Comparison of ENCODE assay signal across 1 cellular context in the genomic region with DNA sequence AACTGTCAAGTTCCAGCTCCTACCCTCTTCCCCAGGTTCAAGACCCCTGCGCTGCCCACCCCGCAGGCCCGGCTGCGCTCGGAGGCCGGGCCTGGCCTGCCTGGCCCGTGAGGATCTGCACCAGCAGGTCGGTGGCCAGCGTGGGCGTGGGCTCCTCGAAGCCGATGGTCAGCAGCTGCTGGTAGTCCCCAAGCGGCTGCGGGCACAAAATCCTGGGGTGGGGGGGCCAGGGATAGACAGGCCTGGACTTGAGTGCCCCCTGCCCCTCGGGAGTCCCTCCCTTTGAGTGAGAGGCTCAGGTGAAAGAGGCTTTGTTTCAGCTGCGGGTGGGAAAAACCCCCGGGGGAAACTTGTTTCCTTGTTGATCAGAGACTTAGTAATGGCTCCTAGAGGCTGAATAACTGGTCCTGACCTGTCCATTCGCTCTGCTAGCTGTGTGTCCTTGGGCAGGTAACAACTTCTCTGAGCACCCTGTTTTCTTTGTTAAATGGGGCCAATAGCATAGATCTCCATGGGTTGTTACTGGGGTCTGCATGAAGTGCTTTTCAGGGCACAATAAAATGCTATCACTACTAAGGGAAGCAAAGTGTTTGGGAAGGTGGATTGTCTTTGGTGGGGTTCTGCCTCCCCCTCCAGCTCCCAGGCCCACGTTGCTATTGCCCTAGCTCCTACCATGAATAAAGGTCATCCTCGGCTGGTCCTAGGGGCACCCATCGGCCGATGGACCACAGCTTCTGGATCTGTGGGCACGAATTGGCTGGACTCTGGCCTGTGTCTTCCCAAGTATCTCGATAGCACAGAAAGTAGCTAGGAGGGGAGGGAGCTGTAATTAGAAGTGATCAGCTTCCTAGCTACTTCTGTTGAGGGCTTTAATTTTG.
A peak's percentile ranks its signal among the peaks of the same experiment; 100 is the strongest.
TF ChIP-seq lines count a peak whose summit lies in the region.

No MANE protein-coding gene starts in this region.

TF ChIP-seq in K562, 482 proteins besides CTCF, POLR2A, EP300 and RAD21 (continued from another document):
- TF ChIP-seq, protein P1, sequence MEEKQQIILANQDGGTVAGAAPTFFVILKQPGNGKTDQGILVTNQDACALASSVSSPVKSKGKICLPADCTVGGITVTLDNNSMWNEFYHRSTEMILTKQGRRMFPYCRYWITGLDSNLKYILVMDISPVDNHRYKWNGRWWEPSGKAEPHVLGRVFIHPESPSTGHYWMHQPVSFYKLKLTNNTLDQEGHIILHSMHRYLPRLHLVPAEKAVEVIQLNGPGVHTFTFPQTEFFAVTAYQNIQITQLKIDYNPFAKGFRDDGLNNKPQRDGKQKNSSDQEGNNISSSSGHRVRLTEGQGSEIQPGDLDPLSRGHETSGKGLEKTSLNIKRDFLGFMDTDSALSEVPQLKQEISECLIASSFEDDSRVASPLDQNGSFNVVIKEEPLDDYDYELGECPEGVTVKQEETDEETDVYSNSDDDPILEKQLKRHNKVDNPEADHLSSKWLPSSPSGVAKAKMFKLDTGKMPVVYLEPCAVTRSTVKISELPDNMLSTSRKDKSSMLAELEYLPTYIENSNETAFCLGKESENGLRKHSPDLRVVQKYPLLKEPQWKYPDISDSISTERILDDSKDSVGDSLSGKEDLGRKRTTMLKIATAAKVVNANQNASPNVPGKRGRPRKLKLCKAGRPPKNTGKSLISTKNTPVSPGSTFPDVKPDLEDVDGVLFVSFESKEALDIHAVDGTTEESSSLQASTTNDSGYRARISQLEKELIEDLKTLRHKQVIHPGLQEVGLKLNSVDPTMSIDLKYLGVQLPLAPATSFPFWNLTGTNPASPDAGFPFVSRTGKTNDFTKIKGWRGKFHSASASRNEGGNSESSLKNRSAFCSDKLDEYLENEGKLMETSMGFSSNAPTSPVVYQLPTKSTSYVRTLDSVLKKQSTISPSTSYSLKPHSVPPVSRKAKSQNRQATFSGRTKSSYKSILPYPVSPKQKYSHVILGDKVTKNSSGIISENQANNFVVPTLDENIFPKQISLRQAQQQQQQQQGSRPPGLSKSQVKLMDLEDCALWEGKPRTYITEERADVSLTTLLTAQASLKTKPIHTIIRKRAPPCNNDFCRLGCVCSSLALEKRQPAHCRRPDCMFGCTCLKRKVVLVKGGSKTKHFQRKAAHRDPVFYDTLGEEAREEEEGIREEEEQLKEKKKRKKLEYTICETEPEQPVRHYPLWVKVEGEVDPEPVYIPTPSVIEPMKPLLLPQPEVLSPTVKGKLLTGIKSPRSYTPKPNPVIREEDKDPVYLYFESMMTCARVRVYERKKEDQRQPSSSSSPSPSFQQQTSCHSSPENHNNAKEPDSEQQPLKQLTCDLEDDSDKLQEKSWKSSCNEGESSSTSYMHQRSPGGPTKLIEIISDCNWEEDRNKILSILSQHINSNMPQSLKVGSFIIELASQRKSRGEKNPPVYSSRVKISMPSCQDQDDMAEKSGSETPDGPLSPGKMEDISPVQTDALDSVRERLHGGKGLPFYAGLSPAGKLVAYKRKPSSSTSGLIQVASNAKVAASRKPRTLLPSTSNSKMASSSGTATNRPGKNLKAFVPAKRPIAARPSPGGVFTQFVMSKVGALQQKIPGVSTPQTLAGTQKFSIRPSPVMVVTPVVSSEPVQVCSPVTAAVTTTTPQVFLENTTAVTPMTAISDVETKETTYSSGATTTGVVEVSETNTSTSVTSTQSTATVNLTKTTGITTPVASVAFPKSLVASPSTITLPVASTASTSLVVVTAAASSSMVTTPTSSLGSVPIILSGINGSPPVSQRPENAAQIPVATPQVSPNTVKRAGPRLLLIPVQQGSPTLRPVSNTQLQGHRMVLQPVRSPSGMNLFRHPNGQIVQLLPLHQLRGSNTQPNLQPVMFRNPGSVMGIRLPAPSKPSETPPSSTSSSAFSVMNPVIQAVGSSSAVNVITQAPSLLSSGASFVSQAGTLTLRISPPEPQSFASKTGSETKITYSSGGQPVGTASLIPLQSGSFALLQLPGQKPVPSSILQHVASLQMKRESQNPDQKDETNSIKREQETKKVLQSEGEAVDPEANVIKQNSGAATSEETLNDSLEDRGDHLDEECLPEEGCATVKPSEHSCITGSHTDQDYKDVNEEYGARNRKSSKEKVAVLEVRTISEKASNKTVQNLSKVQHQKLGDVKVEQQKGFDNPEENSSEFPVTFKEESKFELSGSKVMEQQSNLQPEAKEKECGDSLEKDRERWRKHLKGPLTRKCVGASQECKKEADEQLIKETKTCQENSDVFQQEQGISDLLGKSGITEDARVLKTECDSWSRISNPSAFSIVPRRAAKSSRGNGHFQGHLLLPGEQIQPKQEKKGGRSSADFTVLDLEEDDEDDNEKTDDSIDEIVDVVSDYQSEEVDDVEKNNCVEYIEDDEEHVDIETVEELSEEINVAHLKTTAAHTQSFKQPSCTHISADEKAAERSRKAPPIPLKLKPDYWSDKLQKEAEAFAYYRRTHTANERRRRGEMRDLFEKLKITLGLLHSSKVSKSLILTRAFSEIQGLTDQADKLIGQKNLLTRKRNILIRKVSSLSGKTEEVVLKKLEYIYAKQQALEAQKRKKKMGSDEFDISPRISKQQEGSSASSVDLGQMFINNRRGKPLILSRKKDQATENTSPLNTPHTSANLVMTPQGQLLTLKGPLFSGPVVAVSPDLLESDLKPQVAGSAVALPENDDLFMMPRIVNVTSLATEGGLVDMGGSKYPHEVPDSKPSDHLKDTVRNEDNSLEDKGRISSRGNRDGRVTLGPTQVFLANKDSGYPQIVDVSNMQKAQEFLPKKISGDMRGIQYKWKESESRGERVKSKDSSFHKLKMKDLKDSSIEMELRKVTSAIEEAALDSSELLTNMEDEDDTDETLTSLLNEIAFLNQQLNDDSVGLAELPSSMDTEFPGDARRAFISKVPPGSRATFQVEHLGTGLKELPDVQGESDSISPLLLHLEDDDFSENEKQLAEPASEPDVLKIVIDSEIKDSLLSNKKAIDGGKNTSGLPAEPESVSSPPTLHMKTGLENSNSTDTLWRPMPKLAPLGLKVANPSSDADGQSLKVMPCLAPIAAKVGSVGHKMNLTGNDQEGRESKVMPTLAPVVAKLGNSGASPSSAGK (IDR thresholded peaks at IDR 0.05) = peak; percentile 24; the same call in 1 of the 2 replicates
- peak in 1 of 2 experiments; percentile 58; a peak in 1 of 4 replicates for TF ChIP-seq MAZ (CRISPR knock-in tag; conservative IDR thresholded peaks at IDR 0.05 in 1 of 2, IDR thresholded peaks at IDR 0.05 in 1 of 2)
- TF ChIP-seq, protein P2, sequence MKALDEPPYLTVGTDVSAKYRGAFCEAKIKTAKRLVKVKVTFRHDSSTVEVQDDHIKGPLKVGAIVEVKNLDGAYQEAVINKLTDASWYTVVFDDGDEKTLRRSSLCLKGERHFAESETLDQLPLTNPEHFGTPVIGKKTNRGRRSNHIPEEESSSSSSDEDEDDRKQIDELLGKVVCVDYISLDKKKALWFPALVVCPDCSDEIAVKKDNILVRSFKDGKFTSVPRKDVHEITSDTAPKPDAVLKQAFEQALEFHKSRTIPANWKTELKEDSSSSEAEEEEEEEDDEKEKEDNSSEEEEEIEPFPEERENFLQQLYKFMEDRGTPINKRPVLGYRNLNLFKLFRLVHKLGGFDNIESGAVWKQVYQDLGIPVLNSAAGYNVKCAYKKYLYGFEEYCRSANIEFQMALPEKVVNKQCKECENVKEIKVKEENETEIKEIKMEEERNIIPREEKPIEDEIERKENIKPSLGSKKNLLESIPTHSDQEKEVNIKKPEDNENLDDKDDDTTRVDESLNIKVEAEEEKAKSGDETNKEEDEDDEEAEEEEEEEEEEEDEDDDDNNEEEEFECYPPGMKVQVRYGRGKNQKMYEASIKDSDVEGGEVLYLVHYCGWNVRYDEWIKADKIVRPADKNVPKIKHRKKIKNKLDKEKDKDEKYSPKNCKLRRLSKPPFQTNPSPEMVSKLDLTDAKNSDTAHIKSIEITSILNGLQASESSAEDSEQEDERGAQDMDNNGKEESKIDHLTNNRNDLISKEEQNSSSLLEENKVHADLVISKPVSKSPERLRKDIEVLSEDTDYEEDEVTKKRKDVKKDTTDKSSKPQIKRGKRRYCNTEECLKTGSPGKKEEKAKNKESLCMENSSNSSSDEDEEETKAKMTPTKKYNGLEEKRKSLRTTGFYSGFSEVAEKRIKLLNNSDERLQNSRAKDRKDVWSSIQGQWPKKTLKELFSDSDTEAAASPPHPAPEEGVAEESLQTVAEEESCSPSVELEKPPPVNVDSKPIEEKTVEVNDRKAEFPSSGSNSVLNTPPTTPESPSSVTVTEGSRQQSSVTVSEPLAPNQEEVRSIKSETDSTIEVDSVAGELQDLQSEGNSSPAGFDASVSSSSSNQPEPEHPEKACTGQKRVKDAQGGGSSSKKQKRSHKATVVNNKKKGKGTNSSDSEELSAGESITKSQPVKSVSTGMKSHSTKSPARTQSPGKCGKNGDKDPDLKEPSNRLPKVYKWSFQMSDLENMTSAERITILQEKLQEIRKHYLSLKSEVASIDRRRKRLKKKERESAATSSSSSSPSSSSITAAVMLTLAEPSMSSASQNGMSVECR (CRISPR knock-in tag; IDR thresholded peaks at IDR 0.05) = peak; percentile 31; the same call in 1 of the 2 replicates
- TF ChIP-seq ZNF583 (CRISPR knock-in tag; IDR thresholded peaks at IDR 0.05) = no peak
- TF ChIP-seq ZFX (CRISPR knock-in tag; IDR thresholded peaks at IDR 0.05) = peak; percentile 51
- TF ChIP-seq ELF1 (tag; IDR thresholded peaks at IDR 0.05) = no peak
- TF ChIP-seq, protein P3, sequence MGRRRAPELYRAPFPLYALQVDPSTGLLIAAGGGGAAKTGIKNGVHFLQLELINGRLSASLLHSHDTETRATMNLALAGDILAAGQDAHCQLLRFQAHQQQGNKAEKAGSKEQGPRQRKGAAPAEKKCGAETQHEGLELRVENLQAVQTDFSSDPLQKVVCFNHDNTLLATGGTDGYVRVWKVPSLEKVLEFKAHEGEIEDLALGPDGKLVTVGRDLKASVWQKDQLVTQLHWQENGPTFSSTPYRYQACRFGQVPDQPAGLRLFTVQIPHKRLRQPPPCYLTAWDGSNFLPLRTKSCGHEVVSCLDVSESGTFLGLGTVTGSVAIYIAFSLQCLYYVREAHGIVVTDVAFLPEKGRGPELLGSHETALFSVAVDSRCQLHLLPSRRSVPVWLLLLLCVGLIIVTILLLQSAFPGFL (CRISPR knock-in tag; IDR thresholded peaks at IDR 0.05) = 0 out of 2 replicates have a peak, but pooled peaks have one; percentile 7
- peak; percentile 39 for TF ChIP-seq PCBP1 (IDR thresholded peaks at IDR 0.05; ENCODE audit: low read depth, low read length, poor library complexity, severe bottlenecking)
- TF ChIP-seq, protein P4, sequence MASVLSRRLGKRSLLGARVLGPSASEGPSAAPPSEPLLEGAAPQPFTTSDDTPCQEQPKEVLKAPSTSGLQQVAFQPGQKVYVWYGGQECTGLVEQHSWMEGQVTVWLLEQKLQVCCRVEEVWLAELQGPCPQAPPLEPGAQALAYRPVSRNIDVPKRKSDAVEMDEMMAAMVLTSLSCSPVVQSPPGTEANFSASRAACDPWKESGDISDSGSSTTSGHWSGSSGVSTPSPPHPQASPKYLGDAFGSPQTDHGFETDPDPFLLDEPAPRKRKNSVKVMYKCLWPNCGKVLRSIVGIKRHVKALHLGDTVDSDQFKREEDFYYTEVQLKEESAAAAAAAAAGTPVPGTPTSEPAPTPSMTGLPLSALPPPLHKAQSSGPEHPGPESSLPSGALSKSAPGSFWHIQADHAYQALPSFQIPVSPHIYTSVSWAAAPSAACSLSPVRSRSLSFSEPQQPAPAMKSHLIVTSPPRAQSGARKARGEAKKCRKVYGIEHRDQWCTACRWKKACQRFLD (CRISPR knock-in tag; IDR thresholded peaks at IDR 0.05) = no peak
- TF ChIP-seq HDAC3 (IDR thresholded peaks at IDR 0.05; ENCODE audit: borderline replicate concordance, partially characterized antibody) = no peak
- TF ChIP-seq ZBTB7A (IDR thresholded peaks at IDR 0.05; ENCODE audit: borderline replicate concordance, control insufficient read depth, low read depth, low read length) = peak; percentile 33; the same call in 1 of the 2 replicates
- TF ChIP-seq BHLHE40 (IDR thresholded peaks at IDR 0.05; ENCODE audit: low read length) = peak; percentile 21; the same call in 1 of the 2 replicates
